8 cellular contexts compared by ENCODE assay signal in genomic region chr3:18445421-18446066, GRCh38. TPM values are rescaled to one million over a fixed set of nuclear protein-coding genes. Genes with fewer than 3 reads are reported as not detected.
A peak's percentile ranks its signal among the peaks of the same experiment; 100 is the strongest.
DNase-seq lines count a peak whose midpoint lies in the region; ATAC-seq, FAIRE-seq and TF ChIP-seq lines count a peak whose summit lies in the region.

No MANE protein-coding gene starts in this region.

- TF ChIP-seq CTCF in brain (conservative IDR thresholded peaks at IDR 0.05): peak in 1 of 2 experiments; percentile 17

- H3K27ac Mint-ChIP-seq in brain: peak overlapping the region in 3 of 5 experiments; percentile 26 to 51 (median 49)

- FAIRE-seq in H54 (lab: Jason Lieb, UNC): no peak

- no peak for TF ChIP-seq POLR2A in H54 (IDR thresholded peaks at IDR 0.05; ENCODE audit: low read depth, low read length)

- peak overlapping the region; percentile 84 to 89 (median 87) for H3K4me3 Mint-ChIP-seq in brain

- H3K4me1 Mint-ChIP-seq in brain: peaks cover 24% of the 10 kb centered on the region

- H3K27me3 Mint-ChIP-seq in brain: peaks cover 59% of the 10 kb centered on the region

- H3K36me3 Mint-ChIP-seq in brain: peaks cover 4% of the 10 kb centered on the region

- DNase-seq in T-helper 22 cell (ENCODE audit: low read depth) (peak; percentile 59), medulla oblongata (ENCODE audit: extremely low spot score) (peak; percentile 26), H54 (ENCODE audit: insufficient read length, low spot score) (no peak)
- peak; percentile 56 to 75 for DNase-seq in stimulated activated CD8-positive, alpha-beta memory T cell treated with anti-CD3 and anti-CD28 coated beads, Interleukin-15, amount 100 ng/mL, for 48 hours (ENCODE audit: low read depth in 2 of 2)

- ATAC-seq in GM18502 (IDR thresholded peaks at IDR 0.05; ENCODE audit: poor library complexity, unreplicated experiment) (peak; percentile 29), HG02943 (IDR thresholded peaks at IDR 0.05; ENCODE audit: low read depth, unreplicated experiment) (peak; percentile 13), HG02763 (IDR thresholded peaks at IDR 0.05; ENCODE audit: unreplicated experiment) (no peak)

- peaks cover 7 to 20% (median 10%) of the 10 kb centered on the region in 5 experiments for H3K9me3 Mint-ChIP-seq in brain

RNA-seq across cellular contexts. Expression of gene SATB1, which starts 20.4 kb away (rescaled TPM):
- 24.1 TPM for polyA plus RNA-seq in brain (ENCODE audit: insufficient read depth, low read depth, low replicate concordance)
